In the genomic region with DNA sequence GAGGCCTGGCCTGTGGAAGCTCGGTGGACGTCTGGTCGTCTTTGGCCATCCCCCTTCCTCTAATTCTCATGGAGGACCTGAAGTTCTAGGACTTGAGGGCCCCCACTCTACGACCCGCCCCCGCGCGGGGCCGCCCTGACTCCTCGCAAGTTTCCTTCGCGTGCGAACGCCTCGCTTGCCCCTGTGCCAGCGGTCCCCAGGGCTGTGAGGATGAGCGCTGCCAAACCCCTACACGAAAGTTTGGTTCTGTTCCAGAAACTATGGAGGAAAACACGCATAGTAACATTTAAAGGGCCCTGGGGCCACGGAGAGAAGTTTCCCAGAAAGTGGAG, we compare ENCODE assay signal across 8 cellular contexts. TPM values are rescaled to one million over a fixed set of nuclear protein-coding genes. Genes with fewer than 3 reads are reported as not detected.
A peak's percentile ranks its signal among the peaks of the same experiment; 100 is the strongest.
DNase-seq lines count a peak whose midpoint lies in the region; ATAC-seq, FAIRE-seq and TF ChIP-seq lines count a peak whose summit lies in the region.

No MANE protein-coding gene starts in this region.

- H3K79me2 ChIP-seq in GM12878 (ENCODE audit: control insufficient read depth, insufficient read depth, low read length) (no peaks in the 10 kb centered on the region), keratinocyte (ENCODE audit: control insufficient read depth, insufficient read depth, low read length) (peaks cover 45% of the 10 kb centered on the region)

- dilution Hi-C loops in keratinocyte (cut with MboI; ENCODE audit: extremely low pct_ligation_motif_present, low sequenced_read_pairs) = no loop called here

- H3K27me3 ChIP-seq in GM12878 (replicated peaks in 1 of 2; ENCODE audit: control insufficient read depth in 2 of 2, insufficient read depth in 2 of 2, low read length in 1 of 2) (peaks cover 6 to 11% of the 10 kb centered on the region in 2 experiments; a peak in 3 of 4 replicates), keratinocyte (ENCODE audit: control insufficient read depth, extremely low read depth, insufficient read depth, low read length) (no peaks in the 10 kb centered on the region), subcutaneous abdominal adipose tissue (ENCODE audit: control insufficient read depth in 5 of 5, insufficient read depth in 4 of 5, low read length in 5 of 5) (no peaks in the 10 kb centered on the region)

- SMC1A ChIA-PET in GM12878 (lab: Charles Lee; ENCODE audit: uncharacterized antibody, unreplicated experiment) = interaction anchor here (1.8 to 47.8 kb wide), 7 partner anchors 10 to 60 kb away, joined by 6 to 1058 read pairs (median 45); no protein-coding TSS in a partner anchor

- no peaks in the 10 kb centered on the region for H3K9me3 Mint-ChIP-seq in activated naive CD4-positive, alpha-beta T cell treated with anti-CD3 and anti-CD28 coated beads for 36 hours

- TF ChIP-seq CTCF in GM12878 (IDR thresholded peaks at IDR 0.05 in 2 of 3, conservative IDR thresholded peaks at IDR 0.05 in 1 of 3; ENCODE audit: control insufficient read depth in 2 of 3, extremely low read depth in 1 of 3, insufficient read depth in 1 of 3, low read depth in 3 of 3, low read length in 3 of 3) = no peak
- TF ChIP-seq CTCF in keratinocyte (optimal IDR thresholded peaks at IDR 0.05 in 1 of 3, IDR thresholded peaks at IDR 0.05 in 1 of 3, conservative IDR thresholded peaks at IDR 0.05 in 1 of 3; ENCODE audit: extremely low read depth in 1 of 3, insufficient read depth in 2 of 3, low read length in 3 of 3) = no peak

- FAIRE-seq in GM12878 (lab: Jason Lieb, UNC) (no peak), keratinocyte (lab: Jason Lieb, UNC) (no peak)

- no peak for DNase-seq in activated naive CD4-positive, alpha-beta T cell treated with anti-CD3 and anti-CD28 coated beads for 36 hours
- no peak for DNase-seq in activated naive CD4-positive, alpha-beta T cell (lab: John Stamatoyannopoulos, UW)
- DNase-seq in GM12878 (ENCODE audit: low read depth, low spot score) = no peak
- no peak for DNase-seq in keratinocyte (ENCODE audit: low read depth, low spot score)
- no peak for DNase-seq in OCI-M1 (lab: John Stamatoyannopoulos, UW)

- H3K36me3 ChIP-seq in GM12878 (ENCODE audit: control insufficient read depth in 2 of 2, insufficient read depth in 2 of 2, low read length in 1 of 2) (no peaks in the 10 kb centered on the region), keratinocyte (ENCODE audit: control insufficient read depth in 2 of 2, extremely low read depth in 1 of 2, insufficient read depth in 2 of 2, low read length in 2 of 2) (peaks cover 1 to 4% of the 10 kb centered on the region in 2 experiments), subcutaneous abdominal adipose tissue (ENCODE audit: control insufficient read depth in 5 of 5, insufficient read depth in 5 of 5, low read length in 5 of 5) (no peaks in the 10 kb centered on the region)

- no peaks in the 10 kb centered on the region for H3K9me1 ChIP-seq in keratinocyte (ENCODE audit: control insufficient read depth, extremely low read depth, insufficient read depth, low read length)

- intact Hi-C loops in activated naive CD4-positive, alpha-beta T cell treated with anti-CD3 and anti-CD28 coated beads for 36 hours (cut with micrococcal nuclease) = loop anchor here (5.0 kb wide), 1 partner anchor 66 kb away; no protein-coding TSS in a partner anchor
- intact Hi-C loops in GM12878 (cut with micrococcal nuclease; ENCODE audit: unreplicated experiment) = loop anchor here (5.0 kb wide), 1 partner anchor 61 kb away; no protein-coding TSS in a partner anchor

- H3K36me3 Mint-ChIP-seq in activated naive CD4-positive, alpha-beta T cell treated with anti-CD3 and anti-CD28 coated beads for 36 hours (ENCODE audit: low read depth) = no peaks in the 10 kb centered on the region

- ATAC-seq in GM12878 = peak; percentile 4; the same call in 1 of the 3 replicates
- no peak for ATAC-seq in HG03571 (IDR thresholded peaks at IDR 0.05; ENCODE audit: unreplicated experiment)
- no peak for ATAC-seq in GM21381 (IDR thresholded peaks at IDR 0.05; ENCODE audit: unreplicated experiment)

- H4K20me1 ChIP-seq in GM12878 (ENCODE audit: control insufficient read depth, insufficient read depth) (no peaks in the 10 kb centered on the region), keratinocyte (ENCODE audit: control insufficient read depth, extremely low read depth, insufficient read depth, low read length) (no peaks in the 10 kb centered on the region)

- H3K4me1 ChIP-seq in GM12878 (ENCODE audit: control insufficient read depth, insufficient read depth, low read length) = no peaks in the 10 kb centered on the region
- peaks cover 53% of the 10 kb centered on the region for H3K4me1 ChIP-seq in keratinocyte (ENCODE audit: control insufficient read depth, extremely low read depth, insufficient read depth, low read length)
- peaks cover 0 to 44% (median 25%) of the 10 kb centered on the region in 5 donors for H3K4me1 ChIP-seq in subcutaneous abdominal adipose tissue (ENCODE audit: control insufficient read depth in 5 of 5, insufficient read depth in 5 of 5, low read length in 5 of 5)

- no peak for TF ChIP-seq RAD21 in GM12878 (IDR thresholded peaks at IDR 0.05; ENCODE audit: insufficient read depth, low read depth, low read length)

- H3K4me3 ChIP-seq in GM12878 = no peak overlapping the region
- peak overlapping the region; percentile 61 to 93 (median 72) for H3K4me3 ChIP-seq in keratinocyte (ENCODE audit: control insufficient read depth in 2 of 3, extremely low read depth in 1 of 3, insufficient read depth in 2 of 3, low read depth in 1 of 3, low read length in 3 of 3)
- peak overlapping the region; percentile 40 to 92 (median 88) for H3K4me3 ChIP-seq in subcutaneous abdominal adipose tissue (ENCODE audit: low read depth in 1 of 5, low read length in 5 of 5)

- H3K9ac ChIP-seq in GM12878 (ENCODE audit: control insufficient read depth, insufficient read depth, low read length) = no peak overlapping the region
- peak overlapping the region; percentile 80 for H3K9ac ChIP-seq in keratinocyte (ENCODE audit: control insufficient read depth, extremely low read depth, insufficient read depth, low read length)
- H3K9ac ChIP-seq in subcutaneous abdominal adipose tissue (ENCODE audit: low read length in 5 of 5) = peak overlapping the region in 4 of 5 donors; percentile 65 to 96 (median 84)

- H3K4me2 ChIP-seq in GM12878 (ENCODE audit: control insufficient read depth, insufficient read depth) (no peak overlapping the region; the same call in 1 of the 2 replicates), keratinocyte (ENCODE audit: control insufficient read depth, extremely low read depth, insufficient read depth, low read depth, low read length) (peak overlapping the region; percentile 80)

- no peak for TF ChIP-seq POLR2A in GM12878 (IDR thresholded peaks at IDR 0.05; ENCODE audit: low read depth, low read length)

- H3K27me3 Mint-ChIP-seq in activated naive CD4-positive, alpha-beta T cell treated with anti-CD3 and anti-CD28 coated beads for 36 hours (ENCODE audit: low read depth) = peaks cover 49% of the 10 kb centered on the region

- BruUV-seq in GM12878 (replicated peaks; lab: Mats Ljungman, UMichigan) = no TSS peak

- H2AFZ ChIP-seq in GM12878 (ENCODE audit: control insufficient read depth, low read depth, low read length) (no peak overlapping the region), keratinocyte (ENCODE audit: control insufficient read depth, low read length) (peak overlapping the region; percentile 60)

- peak overlapping the region; percentile 60 for H3K4me3 Mint-ChIP-seq in activated naive CD4-positive, alpha-beta T cell treated with anti-CD3 and anti-CD28 coated beads for 36 hours

- H3K9me3 ChIP-seq in GM12878 (replicated peaks; ENCODE audit: control insufficient read depth, insufficient read depth, low read length) (no peaks in the 10 kb centered on the region), keratinocyte (ENCODE audit: control insufficient read depth, low read depth, low read length) (no peaks in the 10 kb centered on the region), subcutaneous abdominal adipose tissue (ENCODE audit: control insufficient read depth in 5 of 5, low read length in 5 of 5) (no peaks in the 10 kb centered on the region)

- H3K27ac ChIP-seq in GM12878 (ENCODE audit: control insufficient read depth, insufficient read depth) = no peak overlapping the region
- H3K27ac ChIP-seq in keratinocyte (ENCODE audit: control insufficient read depth, insufficient read depth, low read length) = peak overlapping the region; percentile 84
- peak overlapping the region; percentile 84 for H3K27ac ChIP-seq in subcutaneous abdominal adipose tissue (ENCODE audit: low read depth, low read length)

- H3K4me1 Mint-ChIP-seq in activated naive CD4-positive, alpha-beta T cell treated with anti-CD3 and anti-CD28 coated beads for 36 hours (ENCODE audit: low read depth) = peaks cover 12% of the 10 kb centered on the region

- RAD21 ChIA-PET in GM12878 (lab: Charles Lee; ENCODE audit: unreplicated experiment) = interaction anchor here (1.3 to 15.4 kb wide), 5 partner anchors 14 to 148 kb away, joined by 3 to 320 read pairs (median 13); partner anchors contain the start of gene GADD45A

- POLR2A ChIA-PET in GM12878 (lab: Charles Lee) = interaction anchor here (1.1 to 10.8 kb wide), 3 partner anchors 14 to 63 kb away, joined by 3 to 155 read pairs (median 36); no protein-coding TSS in a partner anchor

- no peak overlapping the region for H3K27ac Mint-ChIP-seq in activated naive CD4-positive, alpha-beta T cell treated with anti-CD3 and anti-CD28 coated beads for 36 hours

- no peak for TF ChIP-seq EP300 in GM12878 (IDR thresholded peaks at IDR 0.05; ENCODE audit: borderline replicate concordance in 1 of 2, control insufficient read depth in 1 of 2, low read depth in 2 of 2, low read length in 2 of 2)

- CTCF ChIA-PET in activated naive CD4-positive, alpha-beta T cell treated with anti-CD3 and anti-CD28 coated beads for 36 hours (lab: Charles Lee) = no interaction called here
- CTCF ChIA-PET in GM12878 (lab: Yijun Ruan, JAX) = interaction anchor here (8.0 to 16.7 kb wide), 2 partner anchors 17 to 65 kb away, joined by 87 to 298 read pairs; no protein-coding TSS in a partner anchor

- in situ Hi-C loops in GM12878 (cut with MboI) = no loop called here

- WGBS in GM12878 (ENCODE audit: insufficient coverage, insufficient replicate concordance, low lambda C conversion rate, missing lambda C conversion rate) = 39% methylated on average over 20 of the region's 20 CpGs

RNA-seq across cellular contexts. Expression of gene GNG12, which starts 0.3 kb away (rescaled TPM):
- total RNA-seq in activated naive CD4-positive, alpha-beta T cell treated with anti-CD3 and anti-CD28 coated beads for 36 hours = under 1 TPM; 0.05 to 0.07 TPM
- total RNA-seq in GM12878 (2013; cell fraction: nucleolus; rRNA removed) = 4.2 and 4.4 TPM in 2 replicates
- 0.27 and 0.28 TPM in 2 replicates for total RNA-seq in GM12878 (2014; rRNA removed)
- 0.31 and 0.32 TPM in 2 replicates for total RNA-seq in GM12878 (2014; rRNA removed; fragmentation: Illumina TruSeq; extraction: Trizol)
- total RNA-seq in GM12878 (2021) = 0.38 and 0.43 TPM in 2 replicates
- 0.09 TPM for polyA plus RNA-seq in GM12878 (2011; ENCODE audit: low read depth)
- 32.8 and 48.5 TPM in 2 replicates for polyA plus RNA-seq in GM12878 (2011; rRNA removed)
- polyA plus RNA-seq in GM12878 (2011; cell fraction: cytosol; rRNA removed) = 10.5 and 14.8 TPM in 2 replicates
- polyA plus RNA-seq in GM12878 (2011; cell fraction: nucleus; rRNA removed) = 12.2 and 16.1 TPM in 2 replicates
- polyA plus RNA-seq in GM12878 (2012) = 0.15 and 0.20 TPM in 2 replicates
- polyA plus RNA-seq in GM12878 (2014; fragmentation: Illumina TruSeq; extraction: Trizol) = 0.51 and 0.55 TPM in 2 replicates
- under 1 TPM; 0.22 to 0.27 TPM for polyA plus RNA-seq in GM12878 (2014; fragmentation: Nextera tagmentation; extraction: Ambion mirVana)
- polyA plus RNA-seq in GM12878 (2014; rRNA removed) = 0.25 and 0.27 TPM in 2 replicates
- under 1 TPM; 0.50 to 0.79 TPM for polyA plus RNA-seq in GM12878 (2016; fragmentation: Nextera tagmentation; extraction: Ambion mirVana)
- polyA minus RNA-seq in GM12878 (2011; rRNA and poly(A)+ RNA removed) = 20.8 and 23.3 TPM in 2 replicates
- 7.5 and 7.6 TPM in 2 replicates for polyA minus RNA-seq in GM12878 (2011; cell fraction: cytosol; rRNA and poly(A)+ RNA removed)
- polyA minus RNA-seq in GM12878 (2011; cell fraction: nucleus; rRNA and poly(A)+ RNA removed) = 16.4 and 27.7 TPM in 2 replicates
- polyA plus RNA-seq in keratinocyte = 147 to 208 TPM (median 148 TPM) in 3 replicates
- 16.4 TPM for polyA plus RNA-seq in keratinocyte (2011; ENCODE audit: low read depth)
- polyA plus RNA-seq in keratinocyte (2011; cell fraction: cytosol; rRNA removed) = 140 and 266 TPM in 2 replicates
- 81.5 and 104 TPM in 2 replicates for polyA plus RNA-seq in keratinocyte (2011; cell fraction: nucleus; rRNA removed)
- polyA plus RNA-seq in keratinocyte (2012; ENCODE audit: low replicate concordance) = 54.5 and 130 TPM in 2 replicates
- 107 to 201 TPM (median 132 TPM) in 3 replicates for polyA minus RNA-seq in keratinocyte
- 149 TPM for polyA minus RNA-seq in keratinocyte (2011; cell fraction: cytosol; rRNA and poly(A)+ RNA removed)
- 61.2 and 122 TPM in 2 replicates for polyA minus RNA-seq in keratinocyte (2011; cell fraction: nucleus; rRNA and poly(A)+ RNA removed)
